ENCODE assay signal across 10 cellular contexts in genomic region chr7:156034397-156034796, GRCh38.
DNase-seq lines count a peak whose midpoint lies in the region; ATAC-seq lines count a peak whose summit lies in the region.
"Had no signal": no experiment of that assay in that cellular context is flagged by ENCODE, and none has a peak within 500 bp of the region (broad histone marks: within the 10 kb centered on the region; RNA-seq: fewer than 3 reads in every experiment).

No MANE protein-coding gene starts in this region.

- DNase-seq in MV-4-11 (lab: John Stamatoyannopoulos, UW) (peak; percentile 98), pons (ENCODE audit: low spot score) (peak; percentile 1), NCI-H748 treated with DMSO at 0.1 percent for 48 hours (lab: John Stamatoyannopoulos, UW) (no peak), COR-L47 (lab: John Stamatoyannopoulos, UW) (no peak)
- no peak for DNase-seq in central memory CD4-positive, alpha-beta T cell
- DNase-seq: effector memory CD8-positive, alpha-beta T cell; naive thymus-derived CD8-positive, alpha-beta T cell had no signal

- ATAC-seq in GM18868 (IDR thresholded peaks at IDR 0.05; ENCODE audit: unreplicated experiment) (peak; percentile 95), HG02623 (IDR thresholded peaks at IDR 0.05; ENCODE audit: unreplicated experiment) (peak; percentile 63)
- ATAC-seq: effector memory CD8-positive, alpha-beta T cell; HCT116; naive thymus-derived CD8-positive, alpha-beta T cell had no signal

Comparison
In these comparisons a context has a peak if more than half of its experiments do, and no peak if none do; other contexts are left out.
1. DNase-seq: peak in MV-4-11 (single experiment) and pons (single experiment); none in central memory CD4-positive, alpha-beta T cell (single experiment), NCI-H748 treated with DMSO at 0.1 percent for 48 hours (single experiment) and COR-L47 (single experiment).